8 cellular contexts compared by ENCODE assay signal in genomic region chr12:62603061-62603810, GRCh38.
A peak's percentile ranks its signal among the peaks of the same experiment; 100 is the strongest.
DNase-seq lines count a peak whose midpoint lies in the region; ATAC-seq and TF ChIP-seq lines count a peak whose summit lies in the region.

No MANE protein-coding gene starts in this region.

- peak overlapping the region; percentile 98 to 100 (median 98) for H3K27ac ChIP-seq in esophagus squamous epithelium

- no peaks in the 10 kb centered on the region for H3K9me3 Mint-ChIP-seq in naive B cell
- no peaks in the 10 kb centered on the region for H3K9me3 Mint-ChIP-seq in stimulated activated effector memory CD8-positive, alpha-beta T cell treated with anti-CD3 and anti-CD28 coated beads, Interleukin-12 subunit alpha, Interleukin-12 subunit beta, amount 100 ng/mL, for 72 hours

- intact Hi-C loops in esophagus squamous epithelium (cut with DNase I): no loop called here

- TF ChIP-seq POLR2A in esophagus squamous epithelium (IDR thresholded peaks at IDR 0.05): peak in 3 of 4 donors; percentile 8 to 77 (median 68)

- ATAC-seq in GM21390 (IDR thresholded peaks at IDR 0.05; ENCODE audit: unreplicated experiment) (peak; percentile 65), naive B cell (ENCODE audit: low read depth in 2 of 2) (peak; percentile 52 to 53)
- ATAC-seq in stimulated activated effector memory CD8-positive, alpha-beta T cell treated with anti-CD3 and anti-CD28 coated beads, Interleukin-12 subunit alpha, Interleukin-12 subunit beta, amount 100 ng/mL, for 72 hours: peak; percentile 85

- H3K27me3 ChIP-seq in esophagus squamous epithelium: no peaks in the 10 kb centered on the region

- DNase-seq in DMS114 treated with DMSO at 0.1 percent for 48 hours (lab: John Stamatoyannopoulos, UW; ENCODE audit: unreplicated experiment) (peak; percentile 76), HUDEP-2 (lab: John Stamatoyannopoulos, UW; ENCODE audit: unreplicated experiment in 76 of 76) (peak in 74 of 76 experiments; percentile 12 to 89 (median 70)), OCI-M1 (lab: John Stamatoyannopoulos, UW) (peak; percentile 93), esophagus squamous epithelium (lab: John Stamatoyannopoulos, UW) (peak; percentile 40), naive B cell (peak; percentile 79)
- peak; percentile 82 to 87 for DNase-seq in activated T-cell treated with anti-CD3 and anti-CD28 coated beads, Interleukin-2, amount 50 U/mL, for 48 hours
- DNase-seq in stimulated activated effector memory CD8-positive, alpha-beta T cell treated with anti-CD3 and anti-CD28 coated beads, Interleukin-12 subunit alpha, Interleukin-12 subunit beta, amount 100 ng/mL, for 72 hours (ENCODE audit: low spot score in 2 of 2): peak; percentile 60 to 94

- H3K4me1 ChIP-seq in esophagus squamous epithelium: peaks cover 0 to 34% (median 12%) of the 10 kb centered on the region in 3 donors

- WGBS in esophagus squamous epithelium, 2 donors: 0% methylated on average over 5 of the region's 94 CpGs; no CpG with 5 or more reads in 1 of the 2 donors

- H3K36me3 ChIP-seq in esophagus squamous epithelium: no peaks in the 10 kb centered on the region

- H3K4me3 ChIP-seq in esophagus squamous epithelium: peak overlapping the region; percentile 67 to 94 (median 86)

- H3K27me3 Mint-ChIP-seq in naive B cell: no peaks in the 10 kb centered on the region

- H3K9me3 ChIP-seq in esophagus squamous epithelium: no peaks in the 10 kb centered on the region

- peaks cover 18 to 46% (median 35%) of the 10 kb centered on the region in 3 donors for H3K4me1 Mint-ChIP-seq in naive B cell
- H3K4me1 Mint-ChIP-seq in stimulated activated effector memory CD8-positive, alpha-beta T cell treated with anti-CD3 and anti-CD28 coated beads, Interleukin-12 subunit alpha, Interleukin-12 subunit beta, amount 100 ng/mL, for 72 hours: peaks cover 18% of the 10 kb centered on the region

- H3K27ac Mint-ChIP-seq in naive B cell: peak overlapping the region; percentile 99 to 100 (median 100)
- peak overlapping the region; percentile 100 for H3K27ac Mint-ChIP-seq in stimulated activated effector memory CD8-positive, alpha-beta T cell treated with anti-CD3 and anti-CD28 coated beads, Interleukin-12 subunit alpha, Interleukin-12 subunit beta, amount 100 ng/mL, for 72 hours

- H3K36me3 Mint-ChIP-seq in naive B cell: peaks cover 0 to 4% of the 10 kb centered on the region in 2 donors
- H3K36me3 Mint-ChIP-seq in stimulated activated effector memory CD8-positive, alpha-beta T cell treated with anti-CD3 and anti-CD28 coated beads, Interleukin-12 subunit alpha, Interleukin-12 subunit beta, amount 100 ng/mL, for 72 hours: peaks cover 31% of the 10 kb centered on the region

- peak overlapping the region; percentile 85 to 100 (median 94) for H3K4me3 Mint-ChIP-seq in naive B cell
- peak overlapping the region; percentile 81 for H3K4me3 Mint-ChIP-seq in stimulated activated effector memory CD8-positive, alpha-beta T cell treated with anti-CD3 and anti-CD28 coated beads, Interleukin-12 subunit alpha, Interleukin-12 subunit beta, amount 100 ng/mL, for 72 hours

- peak; percentile 38 to 77 (median 57) for TF ChIP-seq CTCF in esophagus squamous epithelium (IDR thresholded peaks at IDR 0.05)

Comparison
In these comparisons a context has a peak if more than half of its experiments do, and no peak if none do; other contexts are left out.
1. Peak in every context shown above with its lines: DNase-seq, ATAC-seq, H3K4me3 ChIP-seq and H3K27ac ChIP-seq.
2. DNase-seq: peak in every context shown above with its lines; median percentile 93 in OCI-M1; 84 in activated T-cell treated with anti-CD3 and anti-CD28 coated beads, Interleukin-2, amount 50 U/mL, for 48 hours; 79 in naive B cell; 77 in stimulated activated effector memory CD8-positive, alpha-beta T cell treated with anti-CD3 and anti-CD28 coated beads, Interleukin-12 subunit alpha, Interleukin-12 subunit beta, amount 100 ng/mL, for 72 hours; 76 in DMS114 treated with DMSO at 0.1 percent for 48 hours; 70 in HUDEP-2; 40 in esophagus squamous epithelium.